Comparison of ENCODE assay signal across 17 cellular contexts in the genomic region with DNA sequence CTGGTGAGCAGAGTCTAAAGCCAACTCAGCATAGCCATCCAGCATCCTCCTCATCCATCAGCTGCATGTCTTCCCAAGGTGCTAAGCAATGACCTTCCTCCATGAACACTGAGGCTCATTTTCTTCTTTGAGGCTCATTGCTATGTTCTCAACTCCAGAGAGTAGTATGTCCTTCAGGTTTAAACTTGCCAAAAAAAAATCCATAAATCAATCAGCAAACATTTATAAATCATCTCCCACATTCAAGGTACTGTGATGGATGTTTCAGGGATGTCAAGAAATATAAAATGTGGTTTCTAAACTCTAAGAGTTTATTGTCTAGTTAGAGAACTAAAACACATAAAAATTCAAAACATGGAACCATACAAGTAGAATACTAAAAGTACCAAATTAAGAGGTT.
"Had no signal": no experiment of that assay in that cellular context is flagged by ENCODE, and none has a peak within 500 bp of the region (broad histone marks: within the 10 kb centered on the region; RNA-seq: fewer than 3 reads in every experiment).

No MANE protein-coding gene starts in this region.

- H3K27me3 ChIP-seq: dorsolateral prefrontal cortex, gastrocnemius medialis, heart right ventricle had no signal

- DNase-seq: cortex of kidney; dorsolateral prefrontal cortex; effector CD8-positive, alpha-beta T cell; gastrocnemius medialis; heart right ventricle; hypothalamus; islet precursor cell; mammary epithelial cell; mucosa of descending colon; nephron progenitor cell; posterior cingulate gyrus; small intestine; stimulated activated CD4-positive, alpha-beta T cell treated with anti-CD3 and anti-CD28 coated beads, Interleukin-12 subunit alpha, Interleukin-12 subunit beta, amount 100 ng/mL, for 4 hours; stimulated activated naive CD4-positive, alpha-beta T cell treated with Interleukin-2 at 50 U/mL for 16 hours; trophoblast cell had no signal

- H3K4me3 ChIP-seq: dorsolateral prefrontal cortex, gastrocnemius medialis, heart right ventricle, mucosa of descending colon had no signal

- H3K4me3 Mint-ChIP-seq: nephron progenitor cell had no signal

- ATAC-seq: esophagus mucosa, gastrocnemius medialis, heart right ventricle, left lobe of liver, mucosa of descending colon had no signal

- H3K27ac Mint-ChIP-seq: nephron progenitor cell had no signal

- H3K9me3 Mint-ChIP-seq: nephron progenitor cell had no signal

- H3K27ac ChIP-seq: dorsolateral prefrontal cortex, gastrocnemius medialis, heart right ventricle had no signal

- H3K9me3 ChIP-seq: gastrocnemius medialis, heart right ventricle, mucosa of descending colon had no signal

- H3K36me3 ChIP-seq: gastrocnemius medialis, heart right ventricle had no signal
